Comparison of ENCODE assay signal across 17 cellular contexts in the genomic region with DNA sequence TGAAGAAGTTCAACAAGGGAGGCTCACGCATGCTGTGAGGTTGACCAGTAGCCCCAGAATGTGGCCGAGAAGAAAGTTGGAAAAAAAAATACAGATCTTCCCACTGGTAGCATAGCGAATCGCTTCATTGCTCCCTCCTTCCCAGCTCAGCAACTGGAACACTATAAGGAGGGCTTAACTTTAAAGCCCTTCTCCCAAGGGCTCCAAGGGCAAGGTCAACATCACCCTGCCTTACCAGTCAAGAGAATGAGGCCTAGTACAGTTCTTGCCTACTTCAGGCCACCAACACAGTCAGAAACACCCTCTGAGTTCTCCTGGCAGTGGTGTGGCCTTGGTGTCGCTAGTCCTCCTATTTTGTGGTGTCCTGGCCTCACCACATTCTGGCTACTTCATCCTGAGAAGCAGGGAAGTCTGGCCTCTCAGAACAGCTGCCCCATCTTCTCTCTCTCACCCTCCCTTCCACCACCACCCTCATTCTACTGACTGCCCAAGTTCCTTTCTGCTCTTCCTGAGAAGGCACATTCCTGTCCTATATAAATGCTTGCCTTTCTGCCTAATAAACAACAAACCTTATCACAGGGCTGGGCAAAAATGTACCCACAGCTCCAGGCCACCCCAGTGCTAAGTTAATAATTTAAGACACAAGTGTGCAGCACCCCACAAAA. TPM values are rescaled to one million over a fixed set of nuclear protein-coding genes. Genes with fewer than 3 reads are reported as not detected.
DNase-seq lines count a peak whose midpoint lies in the region; TF ChIP-seq lines count a peak whose summit lies in the region.
"Had no signal": no experiment of that assay in that cellular context is flagged by ENCODE, and none has a peak within 500 bp of the region (broad histone marks: within the 10 kb centered on the region; RNA-seq: fewer than 3 reads in every experiment).

No MANE protein-coding gene starts in this region.

- H3K36me3 Mint-ChIP-seq in chondrocyte (ENCODE audit: low read depth) (no peaks in the 10 kb centered on the region), nephron (ENCODE audit: low read depth) (peaks cover 4% of the 10 kb centered on the region)

- H3K27ac Mint-ChIP-seq in chondrocyte (ENCODE audit: unreplicated experiment): peak overlapping the region; percentile 46
- H3K27ac Mint-ChIP-seq in nephron: peak overlapping the region; percentile 34 to 86 (median 40)

- DNase-seq in Ammon's horn (ENCODE audit: low spot score) (peak; percentile 21), MV-4-11 (lab: John Stamatoyannopoulos, UW) (peak; percentile 53), chondrocyte (ENCODE audit: low spot score) (no peak), NAMALWA (ENCODE audit: low spot score) (no peak), AG08395 (ENCODE audit: low spot score) (no peak), epidermal melanocyte (ENCODE audit: insufficient read length, low spot score) (no peak), dermis blood vessel endothelial cell (no peak)
- DNase-seq: activated CD4-positive, alpha-beta T cell treated with anti-CD3 and anti-CD28 coated beads for 48 hours; activated naive CD4-positive, alpha-beta T cell treated with Interleukin-2 at 50 U/mL for 16 hours; COR-L47; effector CD4-positive, alpha-beta T cell; GF-D8; NCI-H1092 treated with DMSO at 0.1 percent for 48 hours; NCI-H2171; T-helper 2 cell; transverse colon had no signal

- TF ChIP-seq CTCF in chondrocyte (IDR thresholded peaks at IDR 0.05) (no peak), nephron (IDR thresholded peaks at IDR 0.05; ENCODE audit: unreplicated experiment in 3 of 3) (no peak)

- H3K4me3 Mint-ChIP-seq in chondrocyte (ENCODE audit: unreplicated experiment) (no peak overlapping the region), nephron (no peak overlapping the region)

- H3K9me3 Mint-ChIP-seq in chondrocyte (ENCODE audit: low read depth) (no peaks in the 10 kb centered on the region), nephron (no peaks in the 10 kb centered on the region)

- H3K4me1 Mint-ChIP-seq in chondrocyte (ENCODE audit: low read depth): peaks cover 11% of the 10 kb centered on the region
- peaks cover 10% of the 10 kb centered on the region for H3K4me1 Mint-ChIP-seq in nephron

- H3K27me3 Mint-ChIP-seq in chondrocyte (ENCODE audit: low read depth) (no peaks in the 10 kb centered on the region), nephron (ENCODE audit: low read depth) (no peaks in the 10 kb centered on the region)

RNA-seq across cellular contexts. Expression of gene OXA1L, which starts 14.6 kb away (rescaled TPM):
- total RNA-seq in chondrocyte (75.7 to 78.1 TPM (median 77.2 TPM) in 3 replicates), dermis blood vessel endothelial cell (48.8 and 70.6 TPM in 2 replicates)

RNA-seq across cellular contexts. Expression of gene SLC7A7, which starts 34.2 kb away (rescaled TPM):
- 0.46 to 1.5 TPM (median 1.5 TPM) in 3 replicates for total RNA-seq in chondrocyte
- 4.8 and 8.3 TPM in 2 replicates for total RNA-seq in dermis blood vessel endothelial cell

RNA-seq across cellular contexts. Expression of gene MRPL52, which starts 48.6 kb away (rescaled TPM):
- 71.5 to 93.2 TPM (median 74.7 TPM) in 3 replicates for total RNA-seq in chondrocyte
- 30.1 and 38.1 TPM in 2 replicates for total RNA-seq in dermis blood vessel endothelial cell

RNA-seq across cellular contexts. Expression of gene MMP14, which starts 55.3 kb away (rescaled TPM):
- total RNA-seq in chondrocyte (486 to 1,030 TPM (median 987 TPM) in 3 replicates), dermis blood vessel endothelial cell (73.3 and 138 TPM in 2 replicates)

Comparison
In these comparisons a context has a peak if more than half of its experiments do, and no peak if none do; other contexts are left out.
1. DNase-seq: peak in Ammon's horn (single experiment) and MV-4-11 (single experiment); none in chondrocyte (single experiment), NAMALWA (single experiment), AG08395 (single experiment), epidermal melanocyte (single experiment) and dermis blood vessel endothelial cell (single experiment).